17 cellular contexts compared by ENCODE assay signal in genomic region chr7:5862764-5863163, GRCh38. TPM values are rescaled to one million over a fixed set of nuclear protein-coding genes. Genes with fewer than 3 reads are reported as not detected.
"Had no signal": no experiment of that assay in that cellular context is flagged by ENCODE, and none has a peak within 500 bp of the region (broad histone marks: within the 10 kb centered on the region; RNA-seq: fewer than 3 reads in every experiment).

No MANE protein-coding gene starts in this region.

RNA-seq across cellular contexts. Expression of gene OCM, which starts 17.8 kb away (rescaled TPM):
- total RNA-seq: activated naive CD4-positive, alpha-beta T cell treated with anti-CD3 and anti-CD28 coated beads for 36 hours; activated naive CD4-positive, alpha-beta T cell treated with anti-CD3 and anti-CD28 coated beads, Interleukin-2, amount 50 U/mL, for 72 hours; activated naive CD8-positive, alpha-beta T cell treated with anti-CD3 and anti-CD28 coated beads for 36 hours; activated T-helper 1 cell treated with anti-CD3 and anti-CD28 coated beads, Interleukin-12 subunit alpha, Interleukin-12 subunit beta, Interleukin-2, Interleukin-4 antibody, amounts not matched to agents 30 ng/mL and 10 ng/mL and 1 ng/mL, durations not matched to agents 14 hours and 24 hours and 36 hours; activated T-helper 17 cell treated with anti-CD3 and anti-CD28 coated beads, Interleukin-2, amount 50 U/mL, for 72 hours; activated T-helper 2 cell treated with anti-CD3 and anti-CD28 coated beads, Interferon-gamma antibody, Interleukin-2, Interleukin-4, amounts not matched to agents 10 μg/mL and 5 μg/mL and 100 μg/mL, durations not matched to agents 14 hours and 24 hours and 36 hours; adrenal gland; aorta; ascending aorta; astrocyte; body of pancreas; bronchial epithelial cell; cardiac muscle cell; cardiac septum; cerebellum; chondrocyte had no signal
- polyA plus RNA-seq: adipose tissue had no signal
